ENCODE assay signal across 26 cellular contexts in the genomic region with DNA sequence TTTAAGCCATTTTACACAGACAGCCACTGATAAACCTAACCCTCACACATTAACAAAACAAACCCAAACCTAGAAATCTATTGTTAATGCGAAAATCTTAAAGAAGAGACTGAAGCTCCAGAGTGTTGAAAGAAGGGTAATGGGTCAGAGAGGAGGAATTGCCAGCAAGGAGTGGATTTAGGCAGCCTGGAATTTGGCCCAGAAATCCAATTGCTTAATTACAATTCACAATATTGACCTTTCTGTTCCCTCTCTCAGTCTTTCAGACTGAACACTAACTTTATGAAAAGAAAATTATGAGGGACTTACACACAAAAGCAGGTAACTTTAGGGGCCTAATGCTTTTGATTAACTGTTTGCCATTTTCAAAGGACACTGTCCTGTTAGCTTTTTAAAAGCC.
"Had no signal": no experiment of that assay in that cellular context is flagged by ENCODE, and none has a peak within 500 bp of the region (broad histone marks: within the 10 kb centered on the region; RNA-seq: fewer than 3 reads in every experiment).

No MANE protein-coding gene starts in this region.

- H3K27me3 ChIP-seq: neural progenitor cell, neutrophil, right atrium auricular region, testis, thyroid gland, transverse colon, upper lobe of left lung, vagina had no signal

- H3K4me1 ChIP-seq: left ventricle myocardium inferior, neural progenitor cell, parathyroid adenoma, right atrium auricular region, right lobe of liver, stomach, testis, thyroid gland, upper lobe of left lung, vagina had no signal

- H3K4me3 ChIP-seq: left ventricle myocardium inferior, lung, mucosa of descending colon, neural progenitor cell, right atrium auricular region, right lobe of liver, stomach, testis, thyroid gland, transverse colon, upper lobe of left lung, vagina had no signal

- H3K4me1 Mint-ChIP-seq: stimulated activated naive B cell treated with anti-CD40 and anti-IgM and Interleukin-4, amounts not matched to agents 10 μg/mL and 1 μg/mL and 100 μg/mL, for 72 hours had no signal

- H3K4me3 Mint-ChIP-seq: naive thymus-derived CD4-positive, alpha-beta T cell; natural killer cell treated with Interleukin-12 subunit alpha and Interleukin-12 subunit beta and Interleukin-15 and Interleukin-18, amount 100 ng/mL, for 72 hours; neural progenitor cell; stimulated activated naive B cell treated with anti-CD40 and anti-IgM and Interleukin-4, amounts not matched to agents 10 μg/mL and 1 μg/mL and 100 μg/mL, for 72 hours had no signal

- H3K9ac ChIP-seq: neural progenitor cell, parathyroid adenoma had no signal

- DNase-seq: islet precursor cell; left ventricle myocardium inferior; mesendoderm; midbrain; mucosa of descending colon; naive thymus-derived CD4-positive, alpha-beta T cell; occipital lobe; right lobe of liver; stimulated activated CD4-positive, alpha-beta T cell treated with anti-CD3 and anti-CD28 coated beads, Interleukin-12 subunit alpha, Interleukin-12 subunit beta, amount 100 ng/mL, for 4 hours; stimulated activated CD4-positive, alpha-beta T cell treated with anti-CD3 and anti-CD28 coated beads, Interleukin-15, amount 100 ng/mL, for 24 hours; stimulated activated CD4-positive, alpha-beta T cell treated with anti-CD3 and anti-CD28 coated beads, Interleukin-2, amount 100 ng/mL, for 24 hours; stimulated activated CD4-positive, alpha-beta T cell treated with anti-CD3 and anti-CD28 coated beads, Interleukin-4, amount 100 ng/mL, for 1 hour; stimulated activated naive B cell treated with anti-CD40 and anti-IgM and Interleukin-4, amounts not matched to agents 10 μg/mL and 1 μg/mL and 100 μg/mL, for 72 hours; stimulated activated naive CD8-positive, alpha-beta T cell treated with anti-CD3 and anti-CD28 coated beads, Interleukin-15, Interleukin-2, amounts not matched to agents 100 U/mL and 50 U/mL, for 24 hours; stomach; testis; thyroid gland; transverse colon; upper lobe of left lung had no signal

- H3K27ac ChIP-seq: left ventricle myocardium inferior, neural progenitor cell, neutrophil, parathyroid adenoma, right atrium auricular region, right lobe of liver, stomach, testis, thyroid gland, transverse colon, upper lobe of left lung, vagina had no signal

- H3K4me2 ChIP-seq: neural progenitor cell had no signal

- H3K36me3 Mint-ChIP-seq: naive thymus-derived CD4-positive, alpha-beta T cell; natural killer cell treated with Interleukin-12 subunit alpha and Interleukin-12 subunit beta and Interleukin-15 and Interleukin-18, amount 100 ng/mL, for 72 hours; stimulated activated naive B cell treated with anti-CD40 and anti-IgM and Interleukin-4, amounts not matched to agents 10 μg/mL and 1 μg/mL and 100 μg/mL, for 72 hours had no signal

- H3K9me3 ChIP-seq: left ventricle myocardium inferior, mucosa of descending colon, neutrophil, right atrium auricular region, right lobe of liver, stomach, testis, thyroid gland, transverse colon, upper lobe of left lung, vagina had no signal

- H3K27ac Mint-ChIP-seq: naive thymus-derived CD4-positive, alpha-beta T cell; natural killer cell treated with Interleukin-12 subunit alpha and Interleukin-12 subunit beta and Interleukin-15 and Interleukin-18, amount 100 ng/mL, for 72 hours; neural progenitor cell; stimulated activated naive B cell treated with anti-CD40 and anti-IgM and Interleukin-4, amounts not matched to agents 10 μg/mL and 1 μg/mL and 100 μg/mL, for 72 hours had no signal

- ATAC-seq: mucosa of descending colon; naive thymus-derived CD4-positive, alpha-beta T cell; natural killer cell treated with Interleukin-12 subunit alpha and Interleukin-12 subunit beta and Interleukin-15 and Interleukin-18, amount 100 ng/mL, for 72 hours; right lobe of liver; stimulated activated naive B cell treated with anti-CD40 and anti-IgM and Interleukin-4, amounts not matched to agents 10 μg/mL and 1 μg/mL and 100 μg/mL, for 72 hours; stimulated activated naive CD8-positive, alpha-beta T cell treated with anti-CD3 and anti-CD28 coated beads, Interleukin-15, Interleukin-2, amounts not matched to agents 100 U/mL and 50 U/mL, for 24 hours had no signal

- H3K79me2 ChIP-seq: parathyroid adenoma had no signal

- H3K36me3 ChIP-seq: left ventricle myocardium inferior, neutrophil, right atrium auricular region, right lobe of liver, stomach, thyroid gland, transverse colon, upper lobe of left lung, vagina had no signal

- H3K9me3 Mint-ChIP-seq: naive thymus-derived CD4-positive, alpha-beta T cell; natural killer cell treated with Interleukin-12 subunit alpha and Interleukin-12 subunit beta and Interleukin-15 and Interleukin-18, amount 100 ng/mL, for 72 hours; neural progenitor cell; stimulated activated naive B cell treated with anti-CD40 and anti-IgM and Interleukin-4, amounts not matched to agents 10 μg/mL and 1 μg/mL and 100 μg/mL, for 72 hours had no signal

- H2AFZ ChIP-seq: neural progenitor cell, parathyroid adenoma had no signal
